In genomic region chr10:5583525-5584175, GRCh38 we compare ENCODE assay signal across 9 cellular contexts.
DNase-seq lines count a peak whose midpoint lies in the region; ATAC-seq and TF ChIP-seq lines count a peak whose summit lies in the region.
"Had no signal": no experiment of that assay in that cellular context is flagged by ENCODE, and none has a peak within 500 bp of the region (broad histone marks: within the 10 kb centered on the region; RNA-seq: fewer than 3 reads in every experiment).

No MANE protein-coding gene starts in this region.

- peak; percentile 36 for ATAC-seq in GM18907 (IDR thresholded peaks at IDR 0.05; ENCODE audit: unreplicated experiment)
- peak; percentile 42 for ATAC-seq in HG03280 (IDR thresholded peaks at IDR 0.05; ENCODE audit: unreplicated experiment)
- no peak for ATAC-seq in stimulated activated naive CD8-positive, alpha-beta T cell treated with anti-CD3 and anti-CD28 coated beads, Interleukin-15, Interleukin-2, amounts not matched to agents 100 U/mL and 50 U/mL, for 24 hours

- H3K4me1 ChIP-seq in NT2/D1 (ENCODE audit: insufficient read depth, insufficient read length) = peaks cover 22% of the 10 kb centered on the region
- peaks cover 5% of the 10 kb centered on the region for H3K4me1 ChIP-seq in iPS DF 6.9 (ENCODE audit: control insufficient read depth, insufficient read depth, low read length)

- H3K27me3 ChIP-seq in NT2/D1 (ENCODE audit: insufficient read depth, insufficient read length) (no peaks in the 10 kb centered on the region), iPS DF 6.9 (ENCODE audit: control insufficient read depth, insufficient read depth, low read length) (no peaks in the 10 kb centered on the region)

- DNase-seq in NT2/D1 (ENCODE audit: low read depth, low spot score) = peak; percentile 39
- peak; percentile 37 for DNase-seq in iPS DF 6.9 (ENCODE audit: low read depth, low spot score)
- DNase-seq in putamen (ENCODE audit: low spot score) = no peak
- DNase-seq in stimulated activated naive CD8-positive, alpha-beta T cell treated with anti-CD3 and anti-CD28 coated beads, Interleukin-15, Interleukin-2, amounts not matched to agents 100 U/mL and 50 U/mL, for 24 hours = no peak
- no peak for DNase-seq in OCI-M2 (lab: John Stamatoyannopoulos, UW; ENCODE audit: unreplicated experiment)
- DNase-seq in GM10248 (ENCODE audit: extremely low spot score) = no peak

- H3K4me3 ChIP-seq in NT2/D1 (ENCODE audit: insufficient read length, low read depth) (no peak overlapping the region), iPS DF 6.9 (ENCODE audit: low read length) (no peak overlapping the region)

- WGBS in iPS DF 6.9 (ENCODE audit: insufficient coverage, insufficient read length) = no CpG with 5 or more reads among the region's 18 CpGs

- POLR2A ChIA-PET in GM10248 (lab: Yijun Ruan, JAX) = no interaction called here

- CTCF ChIA-PET in GM10248 (lab: Yijun Ruan, JAX) = interaction anchor here (0.8 to 3.1 kb wide), 6 partner anchors 9 to 46 kb away, joined by 3 to 15 read pairs (median 4); no protein-coding TSS in a partner anchor

- H3K9ac ChIP-seq in NT2/D1 (ENCODE audit: insufficient read length, low read depth) = peak overlapping the region; percentile 37

- H3K27ac ChIP-seq in iPS DF 6.9 (ENCODE audit: low read length) = no peak overlapping the region
- H3K27ac ChIP-seq: HL-60 had no signal

- no peak for TF ChIP-seq CTCF in GM10248 (IDR thresholded peaks at IDR 0.05; ENCODE audit: control extremely low read depth, extremely low read depth, low read depth, missing control alignments)

- H3K9me3 ChIP-seq in NT2/D1 (ENCODE audit: insufficient read depth, low read length) (peaks cover 16% of the 10 kb centered on the region; the same call in 1 of the 2 replicates), iPS DF 6.9 (ENCODE audit: control insufficient read depth, insufficient read depth, low read length) (no peaks in the 10 kb centered on the region)

- H3K36me3 ChIP-seq in NT2/D1 (ENCODE audit: insufficient read depth, insufficient read length, low read length) = no peaks in the 10 kb centered on the region
- H3K36me3 ChIP-seq in iPS DF 6.9 (ENCODE audit: control insufficient read depth, insufficient read depth, low read length) = no peaks in the 10 kb centered on the region

Comparison
In these comparisons a context has a peak if more than half of its experiments do, and no peak if none do; other contexts are left out.
1. DNase-seq: peak in NT2/D1 (single experiment) and iPS DF 6.9 (single experiment); none in putamen (single experiment), stimulated activated naive CD8-positive, alpha-beta T cell treated with anti-CD3 and anti-CD28 coated beads, Interleukin-15, Interleukin-2, amounts not matched to agents 100 U/mL and 50 U/mL, for 24 hours (single experiment), OCI-M2 (single experiment) and GM10248 (single experiment).